ENCODE assay signal across 9 cellular contexts in genomic region chr15:72197045-72197459, GRCh38. TPM values are rescaled to one million over a fixed set of nuclear protein-coding genes. Genes with fewer than 3 reads are reported as not detected.
A peak's percentile ranks its signal among the peaks of the same experiment; 100 is the strongest.
DNase-seq lines count a peak whose midpoint lies in the region; ATAC-seq and TF ChIP-seq lines count a peak whose summit lies in the region.
"Had no signal": no experiment of that assay in that cellular context is flagged by ENCODE, and none has a peak within 500 bp of the region (broad histone marks: within the 10 kb centered on the region; RNA-seq: fewer than 3 reads in every experiment).

No MANE protein-coding gene starts in this region.

- peaks cover 5% of the 10 kb centered on the region for H3K27me3 Mint-ChIP-seq in activated T-cell treated with anti-CD3 and anti-CD28 coated beads, Interleukin-2, amount 50 U/mL, for 72 hours (ENCODE audit: low read depth)
- H3K27me3 Mint-ChIP-seq in effector memory CD8-positive, alpha-beta T cell = peaks cover 15 to 22% of the 10 kb centered on the region in 2 donors
- H3K27me3 Mint-ChIP-seq in type B pancreatic cell (peaks cover 40% of the 10 kb centered on the region), endothelial cell (ENCODE audit: unreplicated experiment) (peaks cover 14% of the 10 kb centered on the region)

- no peaks in the 10 kb centered on the region for H3K9me3 Mint-ChIP-seq in activated T-cell treated with anti-CD3 and anti-CD28 coated beads, Interleukin-2, amount 50 U/mL, for 72 hours
- no peaks in the 10 kb centered on the region for H3K9me3 Mint-ChIP-seq in effector memory CD8-positive, alpha-beta T cell
- H3K9me3 Mint-ChIP-seq in type B pancreatic cell = no peaks in the 10 kb centered on the region
- no peaks in the 10 kb centered on the region for H3K9me3 Mint-ChIP-seq in endothelial cell (ENCODE audit: unreplicated experiment)

- peak in 1 of 2 donors; percentile 5 for ATAC-seq in activated T-cell treated with anti-CD3 and anti-CD28 coated beads, Interleukin-2, amount 50 U/mL, for 72 hours (replicated peaks in 1 of 2)
- no peak for ATAC-seq in effector memory CD8-positive, alpha-beta T cell (replicated peaks)

- TF ChIP-seq CTCF in type B pancreatic cell (conservative IDR thresholded peaks at IDR 0.05) (no peak), endothelial cell (IDR thresholded peaks at IDR 0.05; ENCODE audit: unreplicated experiment) (no peak)

- no peak overlapping the region for H3K27ac Mint-ChIP-seq in activated T-cell treated with anti-CD3 and anti-CD28 coated beads, Interleukin-2, amount 50 U/mL, for 72 hours
- H3K27ac Mint-ChIP-seq in effector memory CD8-positive, alpha-beta T cell = no peak overlapping the region
- H3K27ac Mint-ChIP-seq in type B pancreatic cell = peak overlapping the region; percentile 56
- no peak overlapping the region for H3K27ac Mint-ChIP-seq in endothelial cell (ENCODE audit: unreplicated experiment)

- peak in 1 of 2 donors; percentile 8 for DNase-seq in activated T-cell treated with anti-CD3 and anti-CD28 coated beads, Interleukin-2, amount 50 U/mL, for 72 hours
- no peak for DNase-seq in activated T-cell treated with anti-CD3 and anti-CD28 coated beads, Interleukin-2, amount 50 U/mL, for 1 hour
- no peak for DNase-seq in effector memory CD8-positive, alpha-beta T cell
- DNase-seq in midbrain (lab: John Stamatoyannopoulos, UW) (peak; percentile 25), type B pancreatic cell (ENCODE audit: extremely low spot score, unreplicated experiment) (no peak), endothelial cell (ENCODE audit: low spot score) (no peak), iPS-NIHi7 (ENCODE audit: extremely low spot score) (no peak), H4 (ENCODE audit: low spot score) (no peak)
- DNase-seq: NCI-H1930 had no signal

- peaks cover 4 to 13% of the 10 kb centered on the region in 2 donors for H3K36me3 Mint-ChIP-seq in activated T-cell treated with anti-CD3 and anti-CD28 coated beads, Interleukin-2, amount 50 U/mL, for 72 hours (ENCODE audit: insufficient read depth in 2 of 2)
- peaks cover 31% of the 10 kb centered on the region for H3K36me3 Mint-ChIP-seq in effector memory CD8-positive, alpha-beta T cell (ENCODE audit: insufficient read depth)
- H3K36me3 Mint-ChIP-seq in type B pancreatic cell = peaks cover 4% of the 10 kb centered on the region
- peaks cover 33% of the 10 kb centered on the region for H3K36me3 Mint-ChIP-seq in endothelial cell (ENCODE audit: low read depth, unreplicated experiment)

- peaks cover 25% of the 10 kb centered on the region for H3K4me1 Mint-ChIP-seq in activated T-cell treated with anti-CD3 and anti-CD28 coated beads, Interleukin-2, amount 50 U/mL, for 72 hours (ENCODE audit: low read depth)
- H3K4me1 Mint-ChIP-seq in effector memory CD8-positive, alpha-beta T cell (ENCODE audit: low read depth in 2 of 2) = peaks cover 4% of the 10 kb centered on the region in 2 donors
- H3K4me1 Mint-ChIP-seq in type B pancreatic cell (ENCODE audit: unreplicated experiment) (peaks cover 14% of the 10 kb centered on the region), endothelial cell (ENCODE audit: unreplicated experiment) (peaks cover 4% of the 10 kb centered on the region)

- H3K4me3 Mint-ChIP-seq in activated T-cell treated with anti-CD3 and anti-CD28 coated beads, Interleukin-2, amount 50 U/mL, for 72 hours = peak overlapping the region; percentile 39 to 63
- peak overlapping the region; percentile 33 to 52 for H3K4me3 Mint-ChIP-seq in effector memory CD8-positive, alpha-beta T cell
- peak overlapping the region; percentile 86 for H3K4me3 Mint-ChIP-seq in type B pancreatic cell
- no peak overlapping the region for H3K4me3 Mint-ChIP-seq in endothelial cell (ENCODE audit: unreplicated experiment)

RNA-seq across cellular contexts. Expression of gene GRAMD2A, which starts 0.5 kb away (rescaled TPM):
- total RNA-seq in activated T-cell treated with anti-CD3 and anti-CD28 coated beads, Interleukin-2, amount 50 U/mL, for 72 hours = under 1 TPM in 1 of 2 donors, not detected in 1; 0.07 TPM
- total RNA-seq in type B pancreatic cell (ENCODE audit: low replicate concordance) = 6.0 and 15.5 TPM in 2 replicates
- total RNA-seq in endothelial cell (ENCODE audit: unreplicated experiment) = 0.31 TPM
- 0.18 and 0.33 TPM in 2 replicates for total RNA-seq in H4 (2014; rRNA removed; shearing (Covaris generic))

RNA-seq across cellular contexts. Expression of gene PKM, which starts 33.9 kb away (rescaled TPM):
- 1,000 to 10,000 TPM; 1,066 to 1,119 TPM for total RNA-seq in activated T-cell treated with anti-CD3 and anti-CD28 coated beads, Interleukin-2, amount 50 U/mL, for 72 hours
- total RNA-seq in type B pancreatic cell (ENCODE audit: low replicate concordance) (597 and 663 TPM in 2 replicates), endothelial cell (ENCODE audit: unreplicated experiment) (604 TPM)
- 2,397 and 2,595 TPM in 2 replicates for total RNA-seq in H4 (2014; rRNA removed; shearing (Covaris generic))
